8 cellular contexts compared by ENCODE assay signal in the genomic region with DNA sequence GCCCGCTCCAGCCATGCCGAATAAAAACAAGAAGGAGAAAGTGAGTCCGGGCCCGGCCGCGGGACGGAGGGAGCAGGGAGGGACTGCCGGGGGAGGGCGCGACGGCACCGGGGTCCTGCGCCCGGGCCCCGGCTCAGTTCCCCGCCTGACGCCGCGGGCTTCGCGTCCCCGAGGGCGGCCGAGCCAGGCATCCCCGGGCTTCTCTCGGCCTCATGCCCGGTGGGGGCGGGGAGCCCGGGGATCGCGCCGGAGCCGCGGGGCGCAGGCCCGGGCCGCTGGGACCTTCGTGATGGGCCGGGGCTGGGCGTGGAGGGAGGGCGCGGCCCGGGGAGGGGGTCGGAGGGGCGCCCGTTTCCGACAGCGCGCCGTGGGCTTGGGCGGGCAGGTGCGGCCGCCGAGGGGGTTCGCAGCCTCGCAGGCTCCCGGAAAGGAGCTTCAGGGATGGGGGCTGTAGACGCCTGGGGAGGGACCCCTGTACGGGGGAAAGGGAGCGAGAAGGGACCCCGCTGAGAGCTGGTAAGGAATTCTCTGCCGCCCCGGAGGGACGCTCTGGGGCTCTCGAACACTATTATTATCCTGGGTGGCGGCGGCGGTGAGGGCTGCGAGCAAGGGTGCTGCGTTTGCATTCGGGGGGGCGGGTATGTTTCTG. TPM values are rescaled to one million over a fixed set of nuclear protein-coding genes. Genes with fewer than 3 reads are reported as not detected.
DNase-seq lines count a peak whose midpoint lies in the region; ATAC-seq and TF ChIP-seq lines count a peak whose summit lies in the region.

No MANE protein-coding gene starts in this region.

- peak overlapping the region; percentile 76 for H3K4me3 ChIP-seq in AG09309 (ENCODE audit: control insufficient read depth, low read depth, low read length)

- H3K4me3 Mint-ChIP-seq in activated B cell treated with CpG ODN at 0.5 μM for 24 hours: peak overlapping the region; percentile 88
- peak overlapping the region; percentile 88 to 90 for H3K4me3 Mint-ChIP-seq in stimulated activated naive B cell treated with anti-CD40 and anti-IgM and Interleukin-4, amounts not matched to agents 10 μg/mL and 1 μg/mL and 100 μg/mL, for 72 hours

- CTCF ChIA-PET in activated B cell treated with CpG ODN at 0.5 μM for 24 hours (lab: Charles Lee): interaction anchor here (0.6 to 2.0 kb wide), 2 partner anchors 9 to 55 kb away, joined by 4 to 9 read pairs; no protein-coding TSS in a partner anchor

- no peaks in the 10 kb centered on the region for H3K9me3 Mint-ChIP-seq in activated B cell treated with CpG ODN at 0.5 μM for 24 hours
- no peaks in the 10 kb centered on the region for H3K9me3 Mint-ChIP-seq in stimulated activated naive B cell treated with anti-CD40 and anti-IgM and Interleukin-4, amounts not matched to agents 10 μg/mL and 1 μg/mL and 100 μg/mL, for 72 hours

- H3K27ac Mint-ChIP-seq in activated B cell treated with CpG ODN at 0.5 μM for 24 hours: peak overlapping the region; percentile 77
- H3K27ac Mint-ChIP-seq in stimulated activated naive B cell treated with anti-CD40 and anti-IgM and Interleukin-4, amounts not matched to agents 10 μg/mL and 1 μg/mL and 100 μg/mL, for 72 hours: peak overlapping the region; percentile 89

- no peaks in the 10 kb centered on the region for H3K27me3 Mint-ChIP-seq in activated B cell treated with CpG ODN at 0.5 μM for 24 hours
- H3K27me3 Mint-ChIP-seq in stimulated activated naive B cell treated with anti-CD40 and anti-IgM and Interleukin-4, amounts not matched to agents 10 μg/mL and 1 μg/mL and 100 μg/mL, for 72 hours: no peaks in the 10 kb centered on the region

- peaks cover 18% of the 10 kb centered on the region for H3K4me1 Mint-ChIP-seq in activated B cell treated with CpG ODN at 0.5 μM for 24 hours
- peaks cover 21 to 50% of the 10 kb centered on the region in 2 donors for H3K4me1 Mint-ChIP-seq in stimulated activated naive B cell treated with anti-CD40 and anti-IgM and Interleukin-4, amounts not matched to agents 10 μg/mL and 1 μg/mL and 100 μg/mL, for 72 hours

- ATAC-seq in GM19035 (IDR thresholded peaks at IDR 0.05; ENCODE audit: unreplicated experiment): peak; percentile 22
- peak; percentile 21 for ATAC-seq in HG03280 (IDR thresholded peaks at IDR 0.05; ENCODE audit: unreplicated experiment)
- no peak for ATAC-seq in activated B cell treated with CpG ODN at 0.5 μM for 24 hours (ENCODE audit: low read depth)
- peak; percentile 17 to 20 for ATAC-seq in stimulated activated naive B cell treated with anti-CD40 and anti-IgM and Interleukin-4, amounts not matched to agents 10 μg/mL and 1 μg/mL and 100 μg/mL, for 72 hours (replicated peaks)

- POLR2A ChIA-PET in activated B cell treated with CpG ODN at 0.5 μM for 24 hours (lab: Charles Lee): interaction anchor here (0.6 to 1.7 kb wide), 12 partner anchors 9 to 187 kb away, joined by 3 to 14 read pairs (median 5); no protein-coding TSS in a partner anchor

- DNase-seq in AG09309 (ENCODE audit: low read depth) (no peak), activated B cell treated with CpG ODN at 0.5 μM for 24 hours (no peak), medulla oblongata (ENCODE audit: extremely low spot score) (peak; percentile 37), GF-D8 (lab: John Stamatoyannopoulos, UW) (no peak)
- DNase-seq in stimulated activated naive B cell treated with anti-CD40 and anti-IgM and Interleukin-4, amounts not matched to agents 10 μg/mL and 1 μg/mL and 100 μg/mL, for 72 hours: no peak

- intact Hi-C loops in activated B cell treated with CpG ODN at 0.5 μM for 24 hours (cut with micrococcal nuclease): loop anchor here (1.0 to 2.0 kb wide), 3 partner anchors 8 to 557 kb away; partner anchors contain the start of genes WDR20 and ZNF839

- TF ChIP-seq CTCF in AG09309 (IDR thresholded peaks at IDR 0.05; ENCODE audit: control insufficient read depth, insufficient read depth, low read depth, low read length, missing control alignments) (no peak), activated B cell treated with CpG ODN at 0.5 μM for 24 hours (IDR thresholded peaks at IDR 0.05) (no peak)

- peaks cover 31% of the 10 kb centered on the region for H3K36me3 Mint-ChIP-seq in activated B cell treated with CpG ODN at 0.5 μM for 24 hours (ENCODE audit: low read depth)
- H3K36me3 Mint-ChIP-seq in stimulated activated naive B cell treated with anti-CD40 and anti-IgM and Interleukin-4, amounts not matched to agents 10 μg/mL and 1 μg/mL and 100 μg/mL, for 72 hours: peaks cover 7 to 24% of the 10 kb centered on the region in 2 donors

- H3K27ac ChIP-seq in cingulate gyrus (ENCODE audit: low read depth, low read length): peak overlapping the region; percentile 19

RNA-seq across cellular contexts. Expression of gene PPP2R5C, which starts 0.5 kb away (rescaled TPM):
- total RNA-seq in activated B cell treated with CpG ODN at 0.5 μM for 24 hours: 197 and 227 TPM in 2 replicates
